In genomic region chr5:150789943-150790611, GRCh38 we compare ENCODE assay signal across 8 cellular contexts. TPM values are rescaled to one million over a fixed set of nuclear protein-coding genes. Genes with fewer than 3 reads are reported as not detected.
A peak's percentile ranks its signal among the peaks of the same experiment; 100 is the strongest.
DNase-seq lines count a peak whose midpoint lies in the region; ATAC-seq, FAIRE-seq and TF ChIP-seq lines count a peak whose summit lies in the region.

No MANE protein-coding gene starts in this region.

- peak overlapping the region; percentile 86 for H4K5ac ChIP-seq in IMR-90 (ENCODE audit: low read depth, low read length)

- peaks cover 13 to 49% of the 10 kb centered on the region in 2 experiments for H3K79me1 ChIP-seq in IMR-90 (ENCODE audit: low read depth in 1 of 2, low read length in 2 of 2)

- peak overlapping the region; percentile 20 for H3K14ac ChIP-seq in IMR-90 (replicated peaks; ENCODE audit: low read depth, low read length)

- H3K9me1 ChIP-seq in IMR-90 (ENCODE audit: insufficient read depth, low read length): peaks cover 13% of the 10 kb centered on the region

- in situ Hi-C loops in IMR-90 (cut with MboI; ENCODE audit: low sequenced_read_pairs): loop anchor here (10.0 kb wide), 1 partner anchor 375 kb away; no protein-coding TSS in a partner anchor

- H3K4me3 Mint-ChIP-seq in activated CD4-positive, alpha-beta T cell treated with anti-CD3 and anti-CD28 coated beads for 36 hours: peak overlapping the region; percentile 56
- H3K4me3 Mint-ChIP-seq in nephron: peak overlapping the region in 1 of 3 experiments; percentile 31

- no TSS peak for BruUV-seq in IMR-90 (replicated peaks; lab: Mats Ljungman, UMichigan)

- H3K4me1 ChIP-seq in IMR-90 (ENCODE audit: control insufficient read depth, insufficient read depth, low read length): peaks cover 15% of the 10 kb centered on the region
- peaks cover 26 to 34% of the 10 kb centered on the region in 2 donors for H3K4me1 ChIP-seq in duodenal mucosa (ENCODE audit: control insufficient read depth in 1 of 2, insufficient read depth in 2 of 2, low read length in 2 of 2)
- H3K4me1 ChIP-seq in tibial artery: peaks cover 0 to 79% (median 20%) of the 10 kb centered on the region in 4 donors

- CTCF ChIA-PET in IMR-90 (lab: Yijun Ruan, JAX): interaction anchor here (0.7 to 4.1 kb wide), 4 partner anchors 11 to 89 kb away, joined by 3 to 24 read pairs (median 3); partner anchors contain the start of genes RBM22 and SMIM3
- CTCF ChIA-PET in activated CD4-positive, alpha-beta T cell treated with anti-CD3 and anti-CD28 coated beads for 36 hours (lab: Charles Lee): interaction anchor here (0.5 to 4.7 kb wide), 10 partner anchors 9 to 766 kb away, joined by 3 to 36 read pairs (median 4); partner anchors contain the start of genes DCTN4, IRGM, RBM22 and SMIM3

- H3K36me3 Mint-ChIP-seq in activated CD4-positive, alpha-beta T cell treated with anti-CD3 and anti-CD28 coated beads for 36 hours (ENCODE audit: low read depth): peaks cover 23% of the 10 kb centered on the region
- peaks cover 16% of the 10 kb centered on the region for H3K36me3 Mint-ChIP-seq in nephron (ENCODE audit: low read depth)

- peaks cover 4% of the 10 kb centered on the region for H3K9me3 Mint-ChIP-seq in activated CD4-positive, alpha-beta T cell treated with anti-CD3 and anti-CD28 coated beads for 36 hours (ENCODE audit: low read depth)
- H3K9me3 Mint-ChIP-seq in nephron: peaks cover 3% of the 10 kb centered on the region

- FAIRE-seq in D721Med (lab: Jason Lieb, UNC): peak; percentile 38

- H3K4ac ChIP-seq in IMR-90 (ENCODE audit: low read depth, low read length): peak overlapping the region; percentile 88

- whole genome bisulfite sequencing in IMR-90 (ENCODE audit: extremely low coverage in 2 of 2, insufficient read length in 1 of 2), 2 experiments: 0% methylated on average over 2 of the region's 7 CpGs; no CpG with 5 or more reads in 1 of the 2 experiments

- peak overlapping the region; percentile 88 for H3K27ac Mint-ChIP-seq in activated CD4-positive, alpha-beta T cell treated with anti-CD3 and anti-CD28 coated beads for 36 hours
- H3K27ac Mint-ChIP-seq in nephron: peak overlapping the region; percentile 30 to 73 (median 44)

- H3K27me3 Mint-ChIP-seq in activated CD4-positive, alpha-beta T cell treated with anti-CD3 and anti-CD28 coated beads for 36 hours: no peaks in the 10 kb centered on the region
- no peaks in the 10 kb centered on the region for H3K27me3 Mint-ChIP-seq in nephron (ENCODE audit: low read depth)

- H3K9ac ChIP-seq in IMR-90 (ENCODE audit: low read depth, low read length) (peak overlapping the region; percentile 66; the same call in 1 of the 2 replicates), duodenal mucosa (ENCODE audit: low read depth in 1 of 2, low read length in 2 of 2) (no peak overlapping the region)

- no peak for TF ChIP-seq RAD21 in IMR-90 (IDR thresholded peaks at IDR 0.05; ENCODE audit: low read length)

- H3K4me2 ChIP-seq in IMR-90 (ENCODE audit: low read depth, low read length): peak overlapping the region; percentile 92

- H3K27me3 ChIP-seq in IMR-90 (ENCODE audit: control insufficient read depth, insufficient read depth, low read length) (no peaks in the 10 kb centered on the region), duodenal mucosa (ENCODE audit: control insufficient read depth in 1 of 2, insufficient read depth in 2 of 2, low read length in 2 of 2) (peaks cover 0 to 4% of the 10 kb centered on the region in 2 donors), tibial artery (no peaks in the 10 kb centered on the region)

- peak overlapping the region; percentile 94 for H3K27ac ChIP-seq in IMR-90 (ENCODE audit: insufficient read depth, low read length)
- peak overlapping the region; percentile 48 for H3K27ac ChIP-seq in duodenal mucosa (ENCODE audit: low read depth, low read length)
- peak overlapping the region; percentile 47 to 49 for H3K27ac ChIP-seq in tibial artery

- H4K8ac ChIP-seq in IMR-90 (ENCODE audit: low read depth in 2 of 2, low read length in 2 of 2): peak overlapping the region; percentile 81 to 85

- H3K23ac ChIP-seq in IMR-90 (ENCODE audit: low read depth, low read length): peak overlapping the region; percentile 39

- H3K36me3 ChIP-seq in IMR-90 (ENCODE audit: control insufficient read depth, insufficient read depth, low read length) (no peaks in the 10 kb centered on the region), duodenal mucosa (ENCODE audit: control insufficient read depth in 1 of 2, insufficient read depth in 2 of 2, low read length in 2 of 2) (no peaks in the 10 kb centered on the region), tibial artery (peaks cover 0 to 1% (median 0%) of the 10 kb centered on the region in 3 donors)

- peak overlapping the region; percentile 95 for H2BK5ac ChIP-seq in IMR-90 (ENCODE audit: low read depth, low read length, poor library complexity, severe bottlenecking)

- dilution Hi-C loops in IMR-90 (cut with HindIII; ENCODE audit: low sequenced_read_pairs, unreplicated experiment): no loop called here

- H3K4me3 ChIP-seq in IMR-90 (ENCODE audit: insufficient read depth, low read depth, low read length) (no peak overlapping the region; the same call in 1 of the 2 replicates), duodenal mucosa (ENCODE audit: low read depth in 1 of 2, low read length in 2 of 2) (no peak overlapping the region), tibial artery (no peak overlapping the region)

- H3K9me3 ChIP-seq in IMR-90 (ENCODE audit: control insufficient read depth, insufficient read depth, low read length) (no peaks in the 10 kb centered on the region), duodenal mucosa (ENCODE audit: control insufficient read depth in 1 of 2, low read length in 2 of 2) (no peaks in the 10 kb centered on the region), tibial artery (no peaks in the 10 kb centered on the region)

- TF ChIP-seq CTCF in D721Med (IDR thresholded peaks at IDR 0.05; ENCODE audit: insufficient read depth, missing control alignments): no peak
- no peak for TF ChIP-seq CTCF in IMR-90 (conservative IDR thresholded peaks at IDR 0.05; ENCODE audit: low read depth, low read length)
- no peak for TF ChIP-seq CTCF in nephron (IDR thresholded peaks at IDR 0.05; ENCODE audit: unreplicated experiment in 3 of 3)
- no peak for TF ChIP-seq CTCF in tibial artery (IDR thresholded peaks at IDR 0.05)

- peak overlapping the region; percentile 94 for H3K18ac ChIP-seq in IMR-90 (ENCODE audit: low read depth, low read length)

- H3K4me1 Mint-ChIP-seq in activated CD4-positive, alpha-beta T cell treated with anti-CD3 and anti-CD28 coated beads for 36 hours: peaks cover 65% of the 10 kb centered on the region
- H3K4me1 Mint-ChIP-seq in nephron: peaks cover 29% of the 10 kb centered on the region

- H2AK5ac ChIP-seq in IMR-90 (ENCODE audit: low read depth, low read length): peak overlapping the region; percentile 78

- peak; percentile 56; the same call in 1 of the 2 replicates for TF ChIP-seq POLR2A in IMR-90 (IDR thresholded peaks at IDR 0.05; ENCODE audit: low read depth, low read length)

- H3K56ac ChIP-seq in IMR-90 (ENCODE audit: extremely low read depth, insufficient read depth, low read length): peak overlapping the region; percentile 71

- DNase-seq in D721Med (ENCODE audit: insufficient read length, low spot score) (no peak), IMR-90 (peak; percentile 99), tibial artery (peak; percentile 67 to 69), OCI-M2 (lab: John Stamatoyannopoulos, UW; ENCODE audit: unreplicated experiment) (no peak)
- DNase-seq in activated CD4-positive, alpha-beta T cell treated with anti-CD3 and anti-CD28 coated beads for 36 hours: peak; percentile 88

- H2BK15ac ChIP-seq in IMR-90 (ENCODE audit: low read depth, low read length): peak overlapping the region; percentile 63; the same call in 2 of the 3 replicates

- POLR2A ChIA-PET in IMR-90 (lab: Charles Lee; ENCODE audit: unreplicated experiment): interaction anchor here (0.5 to 1.2 kb wide), 3 partner anchors 9 to 28 kb away, joined by 3 to 5 read pairs (median 4); partner anchors contain the start of gene SMIM3
- POLR2A ChIA-PET in activated CD4-positive, alpha-beta T cell treated with anti-CD3 and anti-CD28 coated beads for 36 hours (lab: Charles Lee): interaction anchor here (0.7 to 2.6 kb wide), 4 partner anchors 31 to 434 kb away, joined by 5 to 12 read pairs (median 8); partner anchors contain the start of genes CCDC69, DCTN4, IRGM and RBM22

- peaks cover 5% of the 10 kb centered on the region for H4K20me1 ChIP-seq in IMR-90 (ENCODE audit: insufficient read depth, low read length)

- ATAC-seq in GM21717 (IDR thresholded peaks at IDR 0.05; ENCODE audit: unreplicated experiment) (peak; percentile 97), IMR-90 (ENCODE audit: low read depth) (peak; percentile 95)
- peak; percentile 98 for ATAC-seq in activated CD4-positive, alpha-beta T cell treated with anti-CD3 and anti-CD28 coated beads for 36 hours

- H2BK20ac ChIP-seq in IMR-90 (ENCODE audit: low read depth, low read length): peak overlapping the region; percentile 66

- intact Hi-C loops in IMR-90 (cut with micrococcal nuclease) (loop anchor here (5.0 kb wide), 1 partner anchor 33 kb away; the partner anchor contains the start of gene DCTN4), tibial artery (cut with DNase I; ENCODE audit: low total_unique reads) (no loop called here)
- intact Hi-C loops in activated CD4-positive, alpha-beta T cell treated with anti-CD3 and anti-CD28 coated beads for 36 hours (cut with DNase I, micrococcal nuclease): loop anchor here (1.0 to 10.0 kb wide), 7 partner anchors 11 to 423 kb away; partner anchors contain the start of genes IRGM (in 1 of the 2) and TNIP1 (in 1 of the 2)

- peak overlapping the region; percentile 68 for H2BK120ac ChIP-seq in IMR-90 (ENCODE audit: low read depth, low read length)

- no peak overlapping the region for H2AFZ ChIP-seq in IMR-90 (replicated peaks; ENCODE audit: low read length, poor library complexity)

- no peak overlapping the region for H2AK9ac ChIP-seq in IMR-90 (replicated peaks; ENCODE audit: low read depth, low read length, poor library complexity)

- H4K91ac ChIP-seq in IMR-90 (ENCODE audit: insufficient read depth, low read depth, low read length): peak overlapping the region; percentile 85

RNA-seq across cellular contexts. Expression of gene SMIM3, which starts 11.5 kb away (rescaled TPM):
- total RNA-seq in IMR-90 (2012; rRNA removed): 36.1 and 37.5 TPM in 2 replicates
- 42.6 and 53.4 TPM in 2 replicates for polyA plus RNA-seq in IMR-90 (2012; rRNA removed)
- 34.9 and 58.2 TPM in 2 replicates for polyA plus RNA-seq in IMR-90 (2012; cell fraction: cytosol; rRNA removed)
- polyA plus RNA-seq in IMR-90 (2012; cell fraction: nucleus; rRNA removed; ENCODE audit: low replicate concordance): 10.7 and 26.3 TPM in 2 replicates
- 10 to 100 TPM; 16.8 to 16.9 TPM for total RNA-seq in activated CD4-positive, alpha-beta T cell treated with anti-CD3 and anti-CD28 coated beads for 36 hours

RNA-seq across cellular contexts. Expression of gene DCTN4, which starts 31.3 kb away (rescaled TPM):
- total RNA-seq in IMR-90 (2012; rRNA removed): 50.2 and 56.1 TPM in 2 replicates
- 26.6 and 28.1 TPM in 2 replicates for polyA plus RNA-seq in IMR-90 (2012; rRNA removed)
- 10.3 and 10.5 TPM in 2 replicates for polyA plus RNA-seq in IMR-90 (2012; cell fraction: cytosol; rRNA removed)
- polyA plus RNA-seq in IMR-90 (2012; cell fraction: nucleus; rRNA removed; ENCODE audit: low replicate concordance): 11.6 and 41.1 TPM in 2 replicates
- 10 to 100 TPM; 31.7 to 49.0 TPM for total RNA-seq in activated CD4-positive, alpha-beta T cell treated with anti-CD3 and anti-CD28 coated beads for 36 hours

RNA-seq across cellular contexts. Expression of gene IRGM, which starts 56.2 kb away (rescaled TPM):
- total RNA-seq in IMR-90 (2012; rRNA removed): not detected in 2 replicates
- polyA plus RNA-seq in IMR-90 (2012; rRNA removed): not detected in 2 replicates
- 0.10 TPM in 1 of 2 replicates, not detected in the other for polyA plus RNA-seq in IMR-90 (2012; cell fraction: cytosol; rRNA removed)
- polyA plus RNA-seq in IMR-90 (2012; cell fraction: nucleus; rRNA removed; ENCODE audit: low replicate concordance): not detected in 2 replicates
- total RNA-seq in activated CD4-positive, alpha-beta T cell treated with anti-CD3 and anti-CD28 coated beads for 36 hours: 1 to 10 TPM; 2.3 to 2.4 TPM

Comparison
In these comparisons a context has a peak if more than half of its experiments do, and no peak if none do; other contexts are left out.
1. DNase-seq: peak in IMR-90 (single experiment), activated CD4-positive, alpha-beta T cell treated with anti-CD3 and anti-CD28 coated beads for 36 hours (single experiment) and tibial artery (2 of 2); none in D721Med (single experiment) and OCI-M2 (single experiment).
2. Peak in every context shown above with its lines, with median percentiles within 50 percentile points of each other: ATAC-seq and H3K27ac ChIP-seq.